8 cellular contexts compared by ENCODE assay signal in the genomic region with DNA sequence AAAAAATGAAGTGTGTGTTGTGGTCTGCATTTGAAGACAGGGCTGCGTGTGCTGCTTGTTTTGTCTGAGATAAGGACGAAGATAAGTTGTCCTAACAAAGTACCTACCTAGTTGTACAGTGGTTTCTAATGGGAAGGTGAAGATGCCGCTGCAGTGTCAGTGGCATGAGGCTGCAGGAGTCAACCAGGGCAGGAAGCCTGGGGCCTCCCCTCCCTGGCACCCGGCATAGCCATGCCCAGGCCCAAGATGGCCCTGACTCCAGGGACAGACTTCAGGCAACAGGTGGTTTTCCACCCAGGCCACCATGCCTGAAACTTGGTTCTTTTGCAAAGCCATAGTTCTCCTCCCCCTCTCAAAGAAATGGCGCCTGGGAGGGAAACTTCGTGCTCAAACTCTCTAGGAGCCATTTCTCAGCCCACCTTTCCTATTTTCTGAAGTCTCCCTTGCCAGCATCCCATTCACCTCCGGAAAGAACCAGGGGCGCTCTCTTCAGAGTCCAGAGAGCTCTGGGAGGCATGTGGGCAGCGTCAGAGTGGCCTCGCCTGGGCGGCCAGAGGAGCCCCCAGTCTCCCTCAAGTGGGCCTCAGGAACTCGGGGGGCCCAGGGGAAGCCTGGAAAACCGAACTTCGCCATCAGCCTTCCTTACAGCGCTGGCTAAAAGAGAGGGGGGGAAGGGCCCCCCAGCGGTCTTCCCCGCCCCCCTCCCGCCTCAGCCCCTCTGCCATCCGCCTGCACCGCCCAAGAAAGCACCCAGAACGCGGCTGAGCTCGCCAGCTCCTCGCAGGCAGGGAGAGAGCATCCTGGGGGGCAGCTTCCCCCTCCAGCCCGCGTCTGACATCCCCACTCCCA. TPM values are rescaled to one million over a fixed set of nuclear protein-coding genes. Genes with fewer than 3 reads are reported as not detected.
DNase-seq lines count a peak whose midpoint lies in the region; ATAC-seq, FAIRE-seq and TF ChIP-seq lines count a peak whose summit lies in the region.

No MANE protein-coding gene starts in this region.

- no peaks in the 10 kb centered on the region for H3K27me3 ChIP-seq in dorsolateral prefrontal cortex

- peaks cover 3% of the 10 kb centered on the region for H3K9me3 Mint-ChIP-seq in natural killer cell treated with Interleukin-12 subunit alpha and Interleukin-12 subunit beta and Interleukin-15 and Interleukin-18, amount 100 ng/mL, for 72 hours

- H3K4me3 Mint-ChIP-seq in natural killer cell treated with Interleukin-12 subunit alpha and Interleukin-12 subunit beta and Interleukin-15 and Interleukin-18, amount 100 ng/mL, for 72 hours: peak overlapping the region; percentile 85

- peak overlapping the region; percentile 69 to 99 (median 90) for H3K4me3 ChIP-seq in dorsolateral prefrontal cortex

- peak overlapping the region; percentile 95 for H3K27ac ChIP-seq in VCaP
- H3K27ac ChIP-seq in dorsolateral prefrontal cortex: peak overlapping the region; percentile 58 to 100 (median 95)

- no peaks in the 10 kb centered on the region for H3K27me3 Mint-ChIP-seq in natural killer cell treated with Interleukin-12 subunit alpha and Interleukin-12 subunit beta and Interleukin-15 and Interleukin-18, amount 100 ng/mL, for 72 hours

- DNase-seq in GM19239 (ENCODE audit: insufficient read length, low spot score) (no peak), dorsolateral prefrontal cortex (peak in 2 of 10 donors; percentile 22 to 49), urothelium cell line (ENCODE audit: low spot score) (peak; percentile 18), NCI-H2227 treated with DMSO at 0.1 percent for 48 hours (lab: John Stamatoyannopoulos, UW) (no peak)
- no peak for DNase-seq in natural killer cell treated with Interleukin-12 subunit alpha and Interleukin-12 subunit beta and Interleukin-15 and Interleukin-18, amount 100 ng/mL, for 72 hours (ENCODE audit: low spot score)

- TF ChIP-seq CTCF in VCaP (conservative IDR thresholded peaks at IDR 0.05) (no peak), dorsolateral prefrontal cortex (IDR thresholded peaks at IDR 0.05 in 54 of 56, conservative IDR thresholded peaks at IDR 0.05 in 2 of 56; ENCODE audit: low read depth in 1 of 56, partially characterized antibody in 56 of 56) (peak in 5 of 56 donors; percentile 6 to 13 (median 11))

- intact Hi-C loops in dorsolateral prefrontal cortex (cut with DNase I): loop anchor here (1.0 to 10.0 kb wide), 11 partner anchors 100 to 560 kb away; partner anchors contain the start of genes SAMD8 (in 2 of the 2) and VDAC2 (in 1 of the 2)

- FAIRE-seq in GM19239 (lab: Jason Lieb, UNC) (peak; percentile 8), urothelium cell line (lab: Jason Lieb, UNC) (no peak)

- H3K27ac Mint-ChIP-seq in natural killer cell treated with Interleukin-12 subunit alpha and Interleukin-12 subunit beta and Interleukin-15 and Interleukin-18, amount 100 ng/mL, for 72 hours: peak overlapping the region; percentile 55 to 70

- H3K36me3 Mint-ChIP-seq in natural killer cell treated with Interleukin-12 subunit alpha and Interleukin-12 subunit beta and Interleukin-15 and Interleukin-18, amount 100 ng/mL, for 72 hours: no peaks in the 10 kb centered on the region

- H3K4me1 Mint-ChIP-seq in natural killer cell treated with Interleukin-12 subunit alpha and Interleukin-12 subunit beta and Interleukin-15 and Interleukin-18, amount 100 ng/mL, for 72 hours (ENCODE audit: low read depth in 2 of 2): peaks cover 22 to 23% of the 10 kb centered on the region in 2 donors

- ATAC-seq in natural killer cell treated with Interleukin-12 subunit alpha and Interleukin-12 subunit beta and Interleukin-15 and Interleukin-18, amount 100 ng/mL, for 72 hours: no peak
- ATAC-seq in HG02678 (IDR thresholded peaks at IDR 0.05; ENCODE audit: unreplicated experiment): no peak
- no peak for ATAC-seq in GM21360 (IDR thresholded peaks at IDR 0.05; ENCODE audit: unreplicated experiment)

RNA-seq across cellular contexts. Expression of gene KAT6B, which starts 2.0 kb away (rescaled TPM):
- total RNA-seq in dorsolateral prefrontal cortex: 100 to 1,000 TPM in 63 of 120 experiments, 10 to 100 TPM in 57; 52.1 to 147 (median 101) TPM
- 10 to 100 TPM; 26.7 to 27.9 TPM for total RNA-seq in natural killer cell treated with Interleukin-12 subunit alpha and Interleukin-12 subunit beta and Interleukin-15 and Interleukin-18, amount 100 ng/mL, for 72 hours
